In the genomic region with DNA sequence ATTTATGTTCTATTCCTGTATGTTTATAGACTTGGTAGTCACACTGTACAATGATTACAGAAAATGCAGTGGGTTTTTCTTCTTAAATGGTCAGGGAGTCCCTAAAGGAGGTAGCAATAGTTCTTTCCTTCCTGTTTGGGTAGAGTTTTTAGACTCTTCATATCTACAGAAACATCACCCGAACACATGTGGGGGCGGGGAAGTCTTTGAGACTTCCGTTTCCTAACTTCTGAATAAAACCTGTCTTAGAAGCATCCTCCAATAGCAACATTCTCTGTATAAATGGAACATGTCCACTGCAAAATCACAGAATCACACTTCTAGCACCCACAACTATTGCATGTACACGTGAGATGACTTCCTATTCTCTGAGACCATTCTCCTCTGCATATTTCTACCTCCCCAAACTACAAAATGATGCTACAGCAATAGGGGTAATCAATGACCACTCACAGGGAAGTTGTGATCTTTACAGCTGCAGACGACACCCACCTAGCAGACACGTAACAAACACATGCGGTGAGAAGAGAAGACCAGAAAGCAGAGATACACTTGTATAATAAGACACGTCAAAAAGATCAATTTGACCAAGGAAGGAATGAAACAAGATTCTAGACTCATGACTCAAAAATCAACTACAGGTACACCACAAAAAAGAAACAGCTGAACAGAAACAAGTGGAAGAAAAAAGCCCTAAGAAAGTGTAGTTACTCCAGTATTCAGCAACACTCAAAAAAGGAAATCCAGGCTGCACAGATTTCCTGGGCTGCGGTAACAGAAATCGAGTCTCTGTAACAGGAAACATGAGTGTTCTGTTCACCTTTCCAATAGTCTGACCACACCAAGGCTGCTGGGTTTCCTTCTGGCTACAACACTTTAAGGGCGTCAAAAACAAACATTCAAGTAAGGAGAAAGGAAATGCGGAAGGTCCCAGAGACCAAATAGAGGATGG, we compare ENCODE assay signal across 8 cellular contexts.
DNase-seq lines count a peak whose midpoint lies in the region; ATAC-seq and TF ChIP-seq lines count a peak whose summit lies in the region.

No MANE protein-coding gene starts in this region.

- H3K4me1 Mint-ChIP-seq in stimulated activated naive CD8-positive, alpha-beta T cell treated with anti-CD3 and anti-CD28 coated beads, Interleukin-15, Interleukin-2, amounts not matched to agents 100 ng/mL and 50 ng/mL, for 24 hours (ENCODE audit: low read depth) = peaks cover 61% of the 10 kb centered on the region

- H3K27ac ChIP-seq in osteoblast (ENCODE audit: low read depth, low read length) = no peak overlapping the region

- peak overlapping the region; percentile 60 for H3K4me3 Mint-ChIP-seq in stimulated activated naive CD8-positive, alpha-beta T cell treated with anti-CD3 and anti-CD28 coated beads, Interleukin-15, Interleukin-2, amounts not matched to agents 100 ng/mL and 50 ng/mL, for 24 hours

- no peaks in the 10 kb centered on the region for H3K4me1 ChIP-seq in osteoblast (ENCODE audit: insufficient read depth, low read length)

- peaks cover 11% of the 10 kb centered on the region for H3K79me2 ChIP-seq in osteoblast (ENCODE audit: insufficient read depth, low read length)

- DNase-seq in activated CD8-positive, alpha-beta memory T cell treated with anti-CD3 and anti-CD28 coated beads, Interleukin-2, amount 50 U/mL, for 4 hours = peak; percentile 33
- no peak for DNase-seq in activated CD8-positive, alpha-beta memory T cell treated with anti-CD3 and anti-CD28 coated beads, Interleukin-2, amount 50 U/mL, for 48 hours
- peak; percentile 61 to 65 for DNase-seq in activated T-cell treated with anti-CD3 and anti-CD28 coated beads, Interleukin-2, amount 50 U/mL, for 48 hours
- DNase-seq in osteoblast (ENCODE audit: insufficient read length, low spot score, missing footprints) = no peak
- DNase-seq in NCI-H1417 (lab: John Stamatoyannopoulos, UW) = no peak
- DNase-seq in T1000 (lab: John Stamatoyannopoulos, UW) = no peak

- H3K36me3 Mint-ChIP-seq in stimulated activated naive CD8-positive, alpha-beta T cell treated with anti-CD3 and anti-CD28 coated beads, Interleukin-15, Interleukin-2, amounts not matched to agents 100 ng/mL and 50 ng/mL, for 24 hours (ENCODE audit: low read depth) = peaks cover 22% of the 10 kb centered on the region

- H3K9me3 ChIP-seq in osteoblast (ENCODE audit: low read depth, low read length) = no peaks in the 10 kb centered on the region

- peaks cover 26% of the 10 kb centered on the region for H4K20me1 ChIP-seq in osteoblast (ENCODE audit: insufficient read depth, low read length)

- ATAC-seq in HG03064 (IDR thresholded peaks at IDR 0.05; ENCODE audit: low read depth, unreplicated experiment) = peak; percentile 78

- peaks cover 15% of the 10 kb centered on the region for H3K36me3 ChIP-seq in osteoblast (ENCODE audit: insufficient read depth, low read length)

- H2AFZ ChIP-seq in osteoblast (ENCODE audit: low read length) = no peak overlapping the region

- peaks cover 7% of the 10 kb centered on the region for H3K9me3 Mint-ChIP-seq in stimulated activated naive CD8-positive, alpha-beta T cell treated with anti-CD3 and anti-CD28 coated beads, Interleukin-15, Interleukin-2, amounts not matched to agents 100 ng/mL and 50 ng/mL, for 24 hours

- no peaks in the 10 kb centered on the region for H3K27me3 Mint-ChIP-seq in stimulated activated naive CD8-positive, alpha-beta T cell treated with anti-CD3 and anti-CD28 coated beads, Interleukin-15, Interleukin-2, amounts not matched to agents 100 ng/mL and 50 ng/mL, for 24 hours

- no peak overlapping the region for H3K4me2 ChIP-seq in osteoblast (ENCODE audit: insufficient read depth, low read length)

- H3K27me3 ChIP-seq in osteoblast (ENCODE audit: insufficient read depth, low read length) = no peaks in the 10 kb centered on the region

- H3K4me3 ChIP-seq in osteoblast (ENCODE audit: insufficient read depth, low read length) = no peak overlapping the region

- TF ChIP-seq CTCF in osteoblast (IDR thresholded peaks at IDR 0.05; ENCODE audit: extremely low read depth, low read depth, low read length) = no peak

- peak overlapping the region; percentile 94 for H3K27ac Mint-ChIP-seq in stimulated activated naive CD8-positive, alpha-beta T cell treated with anti-CD3 and anti-CD28 coated beads, Interleukin-15, Interleukin-2, amounts not matched to agents 100 ng/mL and 50 ng/mL, for 24 hours

Comparison
In these comparisons a context has a peak if more than half of its experiments do, and no peak if none do; other contexts are left out.
1. DNase-seq: peak in activated CD8-positive, alpha-beta memory T cell treated with anti-CD3 and anti-CD28 coated beads, Interleukin-2, amount 50 U/mL, for 4 hours (single experiment) and activated T-cell treated with anti-CD3 and anti-CD28 coated beads, Interleukin-2, amount 50 U/mL, for 48 hours (2 of 2); none in activated CD8-positive, alpha-beta memory T cell treated with anti-CD3 and anti-CD28 coated beads, Interleukin-2, amount 50 U/mL, for 48 hours (single experiment), osteoblast (single experiment), NCI-H1417 (0 of 3) and T1000 (single experiment).